In the genomic region with DNA sequence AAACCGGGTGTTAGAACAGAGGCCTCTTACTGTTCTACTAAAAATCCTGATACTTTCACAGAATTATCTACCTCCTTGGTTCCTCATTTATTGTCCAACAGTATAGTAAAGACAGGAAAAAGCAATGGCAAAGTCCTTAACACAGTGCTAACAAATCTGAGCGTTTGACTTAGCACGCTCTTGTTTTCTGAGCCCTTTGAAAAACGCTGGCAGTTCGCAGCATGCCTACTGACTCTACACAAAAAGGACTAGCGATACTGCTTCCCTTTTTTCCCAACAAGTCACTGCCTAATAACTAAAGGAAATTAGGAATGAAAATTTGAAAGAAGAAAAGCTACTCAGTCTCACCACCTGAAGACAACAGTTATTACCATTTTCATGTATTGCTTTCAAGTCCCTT, we compare ENCODE assay signal across 23 cellular contexts. TPM values are rescaled to one million over a fixed set of nuclear protein-coding genes. Genes with fewer than 3 reads are reported as not detected.
A peak's percentile ranks its signal among the peaks of the same experiment; 100 is the strongest.
DNase-seq lines count a peak whose midpoint lies in the region; ATAC-seq and TF ChIP-seq lines count a peak whose summit lies in the region.
"Had no signal": no experiment of that assay in that cellular context is flagged by ENCODE, and none has a peak within 500 bp of the region (broad histone marks: within the 10 kb centered on the region; RNA-seq: fewer than 3 reads in every experiment).

No MANE protein-coding gene starts in this region.

- POLR2A ChIA-PET in PC-9 (lab: Charles Lee; ENCODE audit: unreplicated experiment), result no interaction called here

- H3K9me3 Mint-ChIP-seq in endodermal cell, result no peaks in the 10 kb centered on the region
- no peaks in the 10 kb centered on the region for H3K9me3 Mint-ChIP-seq in nephron
- H3K9me3 Mint-ChIP-seq: activated naive CD4-positive, alpha-beta T cell treated with anti-CD3 and anti-CD28 coated beads, Interleukin-2, amount 50 U/mL, for 72 hours had no signal

- H3K27ac ChIP-seq in PC-9, result peak overlapping the region; percentile 64
- peak overlapping the region; percentile 70 for H3K27ac ChIP-seq in endodermal cell (ENCODE audit: low read depth, low read length)
- H3K27ac ChIP-seq in upper lobe of left lung, result peak overlapping the region; percentile 46 to 77 (median 56)
- H3K27ac ChIP-seq: BLaER1, body of pancreas, coronary artery had no signal

- CTCF ChIA-PET in PC-9 (lab: Charles Lee), result no interaction called here

- H3K4me1 Mint-ChIP-seq in endodermal cell, result peaks cover 8% of the 10 kb centered on the region
- peaks cover 42% of the 10 kb centered on the region for H3K4me1 Mint-ChIP-seq in nephron

- 50 to 52% methylated on average over 3 to 6 of the region's 6 CpGs for WGBS in endodermal cell (ENCODE audit: insufficient coverage in 1 of 2, insufficient read length in 1 of 2), 2 experiments
- WGBS in upper lobe of left lung, 2 donors, result 41 to 53% methylated on average over 6 of the region's 6 CpGs

- H3K4me3 ChIP-seq in PC-9 (no peak overlapping the region), endodermal cell (ENCODE audit: low read length) (no peak overlapping the region), upper lobe of left lung (no peak overlapping the region)
- H3K4me3 ChIP-seq: BLaER1, body of pancreas, coronary artery, tibial artery had no signal

- no peak for DNase-seq in PC-9
- DNase-seq in endodermal cell, result no peak
- no peak for DNase-seq in upper lobe of left lung
- no peak for DNase-seq in AG08396 (ENCODE audit: low spot score)
- DNase-seq in activated CD4-positive, alpha-beta T cell treated with anti-CD3 and anti-CD28 coated beads, Interleukin-2, amount 50 U/mL, for 4 hours, result no peak
- DNase-seq in NCI-H345 (lab: John Stamatoyannopoulos, UW), result no peak
- DNase-seq: activated CD8-positive, alpha-beta T cell treated with anti-CD3 and anti-CD28 coated beads for 36 hours; activated T-cell treated with anti-CD3 and anti-CD28 coated beads, Interleukin-2, amount 50 U/mL, for 72 hours; body of pancreas; Calu3; kidney glomerular epithelial cell; NCI-H1092 treated with DMSO at 0.1 percent for 48 hours; NCI-H2029 treated with DMSO at 0.1 percent for 48 hours; NCI-H524; right cardiac atrium; SHP77 treated with DMSO at 0.1 percent for 48 hours; stimulated activated naive CD4-positive, alpha-beta T cell; tibial artery had no signal

- no TSS peak for BruUV-seq in PC-9 (replicated peaks; lab: Mats Ljungman, UMichigan)

- intact Hi-C loops in PC-9 (cut with micrococcal nuclease; ENCODE audit: unreplicated experiment), result no loop called here

- H3K4me3 Mint-ChIP-seq in endodermal cell, result no peak overlapping the region
- H3K4me3 Mint-ChIP-seq in nephron, result no peak overlapping the region
- H3K4me3 Mint-ChIP-seq: activated CD8-positive, alpha-beta T cell treated with anti-CD3 and anti-CD28 coated beads for 36 hours; activated T-cell treated with anti-CD3 and anti-CD28 coated beads, Interleukin-2, amount 50 U/mL, for 72 hours; T-helper 1 cell treated with Interleukin-12 subunit alpha and Interleukin-12 subunit beta and Interleukin-4 antibody, amounts not matched to agents 30 μg/mL and 1 μg/mL, for 36 hours had no signal

- no peak overlapping the region for H3K27ac Mint-ChIP-seq in endodermal cell
- H3K27ac Mint-ChIP-seq in nephron, result peak overlapping the region; percentile 28 to 85 (median 66)
- H3K27ac Mint-ChIP-seq: activated CD8-positive, alpha-beta T cell treated with anti-CD3 and anti-CD28 coated beads for 36 hours; activated naive CD4-positive, alpha-beta T cell treated with anti-CD3 and anti-CD28 coated beads, Interleukin-2, amount 50 U/mL, for 72 hours; T-helper 1 cell treated with Interleukin-12 subunit alpha and Interleukin-12 subunit beta and Interleukin-4 antibody, amounts not matched to agents 30 μg/mL and 1 μg/mL, for 36 hours had no signal

- peaks cover 22% of the 10 kb centered on the region for H4K20me1 ChIP-seq in PC-9 (ENCODE audit: insufficient read depth)

- no peaks in the 10 kb centered on the region for H3K27me3 Mint-ChIP-seq in endodermal cell (ENCODE audit: insufficient read depth)
- no peaks in the 10 kb centered on the region for H3K27me3 Mint-ChIP-seq in nephron (ENCODE audit: low read depth)
- H3K27me3 Mint-ChIP-seq: activated CD8-positive, alpha-beta T cell treated with anti-CD3 and anti-CD28 coated beads for 36 hours had no signal

- H3K9me3 ChIP-seq in PC-9 (ENCODE audit: insufficient read depth, low read depth) (peaks cover 8% of the 10 kb centered on the region; the same call in 1 of the 2 replicates), endodermal cell (ENCODE audit: control insufficient read depth, low read length) (no peaks in the 10 kb centered on the region), upper lobe of left lung (no peaks in the 10 kb centered on the region)
- H3K9me3 ChIP-seq: body of pancreas, tibial artery had no signal

- H2AFZ ChIP-seq in PC-9, result no peak overlapping the region

- TF ChIP-seq EP300 in upper lobe of left lung (IDR thresholded peaks at IDR 0.05), result no peak

- H3K36me3 Mint-ChIP-seq in endodermal cell (ENCODE audit: low read depth) (peaks cover 5% of the 10 kb centered on the region), nephron (ENCODE audit: low read depth) (peaks cover 9% of the 10 kb centered on the region)
- H3K36me3 Mint-ChIP-seq: activated naive CD4-positive, alpha-beta T cell treated with anti-CD3 and anti-CD28 coated beads, Interleukin-2, amount 50 U/mL, for 72 hours had no signal

- ATAC-seq in upper lobe of left lung (ENCODE audit: low FRiP score in 2 of 2), result no peak
- ATAC-seq: activated CD8-positive, alpha-beta T cell treated with anti-CD3 and anti-CD28 coated beads for 36 hours; activated naive CD4-positive, alpha-beta T cell treated with anti-CD3 and anti-CD28 coated beads, Interleukin-2, amount 50 U/mL, for 72 hours; activated T-cell treated with anti-CD3 and anti-CD28 coated beads, Interleukin-2, amount 50 U/mL, for 72 hours; body of pancreas; right cardiac atrium had no signal

- TF ChIP-seq POLR2A in upper lobe of left lung (IDR thresholded peaks at IDR 0.05), result no peak

- H3K27me3 ChIP-seq in PC-9 (ENCODE audit: insufficient read depth, low read depth), result no peaks in the 10 kb centered on the region
- H3K27me3 ChIP-seq in endodermal cell (ENCODE audit: control insufficient read depth, insufficient read depth, low read length, poor library complexity, severe bottlenecking), result no peaks in the 10 kb centered on the region
- no peaks in the 10 kb centered on the region for H3K27me3 ChIP-seq in upper lobe of left lung
- H3K27me3 ChIP-seq: BLaER1, body of pancreas, tibial artery had no signal

- H3K9me2 ChIP-seq in PC-9 (ENCODE audit: insufficient read depth), result no peaks in the 10 kb centered on the region

- H3K36me3 ChIP-seq in PC-9 (ENCODE audit: low read depth), result peaks cover 28% of the 10 kb centered on the region
- H3K36me3 ChIP-seq in endodermal cell (ENCODE audit: control insufficient read depth, insufficient read depth, low read length), result peaks cover under 1% of the 10 kb centered on the region
- H3K36me3 ChIP-seq in upper lobe of left lung, result peaks cover 0 to under 1% (median 0%) of the 10 kb centered on the region in 4 donors

- H3K4me1 ChIP-seq in PC-9 (replicated peaks; ENCODE audit: insufficient read depth) (peaks cover 52% of the 10 kb centered on the region), endodermal cell (ENCODE audit: control insufficient read depth, insufficient read depth, low read length) (no peaks in the 10 kb centered on the region), upper lobe of left lung (peaks cover 37 to 40% (median 39%) of the 10 kb centered on the region in 4 donors)
- H3K4me1 ChIP-seq: BLaER1 had no signal

- TF ChIP-seq CTCF in PC-9 (conservative IDR thresholded peaks at IDR 0.05) (no peak), endodermal cell (conservative IDR thresholded peaks at IDR 0.05) (no peak), nephron (IDR thresholded peaks at IDR 0.05; ENCODE audit: unreplicated experiment in 3 of 3) (no peak), upper lobe of left lung (IDR thresholded peaks at IDR 0.05) (no peak)

- H3F3A ChIP-seq in PC-9 (ENCODE audit: insufficient read depth, low read depth), result peaks cover 64% of the 10 kb centered on the region; the same call in 1 of the 2 replicates

- peaks cover 94% of the 10 kb centered on the region for H3K79me2 ChIP-seq in PC-9 (ENCODE audit: low read depth)

- no peak overlapping the region for H3K4me2 ChIP-seq in PC-9
- H3K4me2 ChIP-seq: BLaER1 had no signal

- H3K9ac ChIP-seq in endodermal cell (ENCODE audit: extremely low read depth, low read length, poor library complexity, severe bottlenecking), result no peak overlapping the region
- H3K9ac ChIP-seq: BLaER1 had no signal

RNA-seq across cellular contexts. Expression of a gene that starts 34.8 kb away (rescaled TPM):
- 0.58 and 0.61 TPM in 2 replicates for total RNA-seq in PC-9 (2021)
- 1 to 10 TPM in 1 of 2 donors, not detected in 1; 2.2 TPM for total RNA-seq in endodermal cell
- polyA plus RNA-seq in endodermal cell (2013, experiment 1 of 2), result 0.11 TPM
- polyA plus RNA-seq in endodermal cell (2013, experiment 2 of 2), result 0.08 TPM
- total RNA-seq in upper lobe of left lung, result 10 to 100 TPM in 1 of 6 donors, 1 to 10 TPM in 4, under 1 TPM in 1; 0.59 to 38.8 (median 5.7) TPM
- total RNA-seq: activated CD8-positive, alpha-beta T cell treated with anti-CD3 and anti-CD28 coated beads for 36 hours; activated naive CD4-positive, alpha-beta T cell treated with anti-CD3 and anti-CD28 coated beads, Interleukin-2, amount 50 U/mL, for 72 hours had no signal

RNA-seq across cellular contexts. Expression of a gene that starts 49.3 kb away (rescaled TPM):
- total RNA-seq in PC-9 (2021), result 35.6 and 42.2 TPM in 2 replicates
- total RNA-seq in endodermal cell, result 10 to 100 TPM; 20.9 to 21.5 TPM
- polyA plus RNA-seq in endodermal cell (2013, experiment 1 of 2), result 28.1 TPM
- polyA plus RNA-seq in endodermal cell (2013, experiment 2 of 2), result 23.6 TPM
- 10 to 100 TPM; 15.7 to 34.2 (median 25.5) TPM for total RNA-seq in upper lobe of left lung
